ENCODE assay signal across 1 cellular context in genomic region chr14:76829016-76829365, GRCh38.
TF ChIP-seq lines count a peak whose summit lies in the region.

No MANE protein-coding gene starts in this region.

TF ChIP-seq in HepG2, 621 proteins besides CTCF, POLR2A, EP300 and RAD21:
- TF ChIP-seq MXD1 (CRISPR knock-in tag; IDR thresholded peaks at IDR 0.05): no peak
- TF ChIP-seq FOXO4 (CRISPR knock-in tag; conservative IDR thresholded peaks at IDR 0.05): no peak
- no peak for TF ChIP-seq GTF3A (CRISPR knock-in tag; conservative IDR thresholded peaks at IDR 0.05)
- no peak for TF ChIP-seq EEA1 (CRISPR knock-in tag; IDR thresholded peaks at IDR 0.05; ENCODE audit: borderline replicate concordance)
- no peak for TF ChIP-seq ZFP36L1 (CRISPR knock-in tag; IDR thresholded peaks at IDR 0.05)
- TF ChIP-seq LCORL (IDR thresholded peaks at IDR 0.05): no peak
- no peak for TF ChIP-seq LCORL (CRISPR knock-in tag; IDR thresholded peaks at IDR 0.05)
- no peak for TF ChIP-seq ZNF441 (CRISPR knock-in tag; IDR thresholded peaks at IDR 0.05; ENCODE audit: borderline replicate concordance)
- no peak for TF ChIP-seq RBFOX2 (IDR thresholded peaks at IDR 0.05; ENCODE audit: low read depth, low read length)
- no peak for TF ChIP-seq CREBL2 (CRISPR knock-in tag; IDR thresholded peaks at IDR 0.05; ENCODE audit: borderline replicate concordance)
- TF ChIP-seq DZIP1 (CRISPR knock-in tag; IDR thresholded peaks at IDR 0.05): no peak
- TF ChIP-seq FOXA1 (IDR thresholded peaks at IDR 0.05): no peak
- TF ChIP-seq FOXA1 (CRISPR knock-in tag; IDR thresholded peaks at IDR 0.05): no peak
- TF ChIP-seq KAT8 (CRISPR knock-in tag; IDR thresholded peaks at IDR 0.05): no peak
- TF ChIP-seq ZFP36 (IDR thresholded peaks at IDR 0.05; ENCODE audit: borderline replicate concordance, low read depth, low read length, partially characterized antibody): no peak
- no peak for TF ChIP-seq RORA (CRISPR knock-in tag; IDR thresholded peaks at IDR 0.05)
- no peak for TF ChIP-seq ZNF275 (CRISPR knock-in tag; IDR thresholded peaks at IDR 0.05; ENCODE audit: borderline replicate concordance)
- no peak for TF ChIP-seq ZBTB4 (CRISPR knock-in tag; IDR thresholded peaks at IDR 0.05; ENCODE audit: borderline replicate concordance)
TF ChIP-seq in HepG2: peak in this region for 0.
